ENCODE assay signal across 1 cellular context in genomic region chr10:100562008-100562672, GRCh38.
TF ChIP-seq lines count a peak whose summit lies in the region.

No MANE protein-coding gene starts in this region.

TF ChIP-seq in SK-N-SH, 30 proteins besides CTCF, POLR2A, EP300 and RAD21 (continued from another document):
- TF ChIP-seq ZBTB33 (IDR thresholded peaks at IDR 0.05; ENCODE audit: borderline replicate concordance, low read depth): no peak
- no peak for TF ChIP-seq EZH2phosphoT487 (IDR thresholded peaks at IDR 0.05; ENCODE audit: borderline replicate concordance, low read depth)
- TF ChIP-seq TEAD4 (IDR thresholded peaks at IDR 0.05; ENCODE audit: borderline replicate concordance, insufficient read depth): no peak
- no peak; the same call in 1 of the 2 replicates for TF ChIP-seq SIN3A (IDR thresholded peaks at IDR 0.05; ENCODE audit: borderline replicate concordance, low read depth, low read length)
- TF ChIP-seq POLR2AphosphoS5 (IDR thresholded peaks at IDR 0.05; ENCODE audit: low read depth, low read length): no peak; the same call in 1 of the 2 replicates
- TF ChIP-seq SMC3 (IDR thresholded peaks at IDR 0.05; ENCODE audit: low read depth, low read length): peak; percentile 89
- no peak for TF ChIP-seq TCF12 (IDR thresholded peaks at IDR 0.05)
- no peak for TF ChIP-seq NFIC (IDR thresholded peaks at IDR 0.05; ENCODE audit: borderline replicate concordance)
- TF ChIP-seq GABPA (IDR thresholded peaks at IDR 0.05; ENCODE audit: low read depth): no peak
- TF ChIP-seq RXRA (IDR thresholded peaks at IDR 0.05; ENCODE audit: borderline replicate concordance, low read depth): no peak
- TF ChIP-seq USF1 (IDR thresholded peaks at IDR 0.05; ENCODE audit: borderline replicate concordance, low read depth): no peak
- TF ChIP-seq REST (IDR thresholded peaks at IDR 0.05; ENCODE audit: low read depth, low read length): no peak
- TF ChIP-seq, protein P1, sequence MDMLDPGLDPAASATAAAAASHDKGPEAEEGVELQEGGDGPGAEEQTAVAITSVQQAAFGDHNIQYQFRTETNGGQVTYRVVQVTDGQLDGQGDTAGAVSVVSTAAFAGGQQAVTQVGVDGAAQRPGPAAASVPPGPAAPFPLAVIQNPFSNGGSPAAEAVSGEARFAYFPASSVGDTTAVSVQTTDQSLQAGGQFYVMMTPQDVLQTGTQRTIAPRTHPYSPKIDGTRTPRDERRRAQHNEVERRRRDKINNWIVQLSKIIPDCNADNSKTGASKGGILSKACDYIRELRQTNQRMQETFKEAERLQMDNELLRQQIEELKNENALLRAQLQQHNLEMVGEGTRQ (IDR thresholded peaks at IDR 0.05; ENCODE audit: borderline replicate concordance, low read depth, low read length): no peak
- peak; percentile 46; the same call in 1 of the 2 replicates for TF ChIP-seq YY1 (IDR thresholded peaks at IDR 0.05; ENCODE audit: low read depth)
- TF ChIP-seq, protein P2, sequence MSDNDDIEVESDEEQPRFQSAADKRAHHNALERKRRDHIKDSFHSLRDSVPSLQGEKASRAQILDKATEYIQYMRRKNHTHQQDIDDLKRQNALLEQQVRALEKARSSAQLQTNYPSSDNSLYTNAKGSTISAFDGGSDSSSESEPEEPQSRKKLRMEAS (IDR thresholded peaks at IDR 0.05; ENCODE audit: low read depth): peak; percentile 79
- TF ChIP-seq, protein P3, sequence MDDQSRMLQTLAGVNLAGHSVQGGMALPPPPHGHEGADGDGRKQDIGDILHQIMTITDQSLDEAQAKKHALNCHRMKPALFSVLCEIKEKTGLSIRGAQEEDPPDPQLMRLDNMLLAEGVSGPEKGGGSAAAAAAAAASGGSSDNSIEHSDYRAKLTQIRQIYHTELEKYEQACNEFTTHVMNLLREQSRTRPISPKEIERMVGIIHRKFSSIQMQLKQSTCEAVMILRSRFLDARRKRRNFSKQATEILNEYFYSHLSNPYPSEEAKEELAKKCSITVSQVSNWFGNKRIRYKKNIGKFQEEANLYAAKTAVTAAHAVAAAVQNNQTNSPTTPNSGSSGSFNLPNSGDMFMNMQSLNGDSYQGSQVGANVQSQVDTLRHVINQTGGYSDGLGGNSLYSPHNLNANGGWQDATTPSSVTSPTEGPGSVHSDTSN (IDR thresholded peaks at IDR 0.05): no peak
TF ChIP-seq in SK-N-SH: peak in this region for 7.
